ENCODE assay signal across 31 cellular contexts in the genomic region with DNA sequence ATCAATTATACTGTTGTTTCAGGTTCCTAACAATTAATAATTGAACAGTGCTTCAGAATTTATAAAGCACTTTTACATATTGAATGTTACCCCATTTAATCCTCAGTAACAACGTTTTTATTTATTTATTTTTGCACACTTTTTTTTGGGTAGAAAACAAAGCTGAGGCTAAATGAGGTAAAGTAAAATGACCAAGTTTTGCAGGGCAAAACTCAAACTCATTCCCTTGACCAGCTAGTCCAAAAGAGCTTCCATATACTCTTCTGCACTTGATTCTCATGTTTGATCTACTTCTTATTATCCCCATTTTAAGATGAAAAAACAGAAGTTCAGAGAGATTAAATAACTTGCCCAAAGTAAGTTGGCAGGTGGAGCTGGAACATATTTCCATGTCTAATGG.
DNase-seq lines count a peak whose midpoint lies in the region; ATAC-seq, FAIRE-seq and TF ChIP-seq lines count a peak whose summit lies in the region.
"Had no signal": no experiment of that assay in that cellular context is flagged by ENCODE, and none has a peak within 500 bp of the region (broad histone marks: within the 10 kb centered on the region; RNA-seq: fewer than 3 reads in every experiment).

No MANE protein-coding gene starts in this region.

- H3K4me2 ChIP-seq in GM12878 (ENCODE audit: control insufficient read depth, insufficient read depth): no peak overlapping the region
- H3K4me2 ChIP-seq: A549; BLaER1; BLaER1 treated with 17β-estradiol and CSF1 and Interleukin-3, amounts not matched to agents 10 nM and 100 nM had no signal

- in situ Hi-C loops in GM12878 (cut with MboI): no loop called here

- TF ChIP-seq POLR2A in GM12878 (IDR thresholded peaks at IDR 0.05; ENCODE audit: low read depth, low read length): no peak

- H3K27ac ChIP-seq in GM12878 (ENCODE audit: control insufficient read depth, insufficient read depth): no peak overlapping the region
- H3K27ac ChIP-seq: 22Rv1; A549; BLaER1; BLaER1 treated with 17β-estradiol and CSF1 and Interleukin-3, amounts not matched to agents 10 nM and 100 nM; C4-2B had no signal

- intact Hi-C loops in GM12878 (cut with micrococcal nuclease; ENCODE audit: unreplicated experiment): no loop called here

- POLR2A ChIA-PET in GM12878 (lab: Charles Lee): interaction anchor here (0.6 kb wide), 1 partner anchor 263 kb away, joined by 5 read pairs; no protein-coding TSS in a partner anchor

- FAIRE-seq in GM12878 (lab: Jason Lieb, UNC): no peak
- FAIRE-seq: A204.1, A549, D721Med had no signal

- H3K9ac ChIP-seq in GM12878 (ENCODE audit: control insufficient read depth, insufficient read depth, low read length): no peak overlapping the region
- H3K9ac ChIP-seq: BLaER1; BLaER1 treated with 17β-estradiol and CSF1 and Interleukin-3, amounts not matched to agents 10 nM and 100 nM had no signal

- H3K4me1 ChIP-seq in GM12878 (ENCODE audit: control insufficient read depth, insufficient read depth, low read length): no peaks in the 10 kb centered on the region; the same call in 1 of the 2 replicates
- H3K4me1 ChIP-seq: A549; BE2C; BLaER1; BLaER1 treated with 17β-estradiol and CSF1 and Interleukin-3, amounts not matched to agents 10 nM and 100 nM; Caco-2 had no signal

- TF ChIP-seq CTCF in GM12878 (IDR thresholded peaks at IDR 0.05 in 2 of 3, conservative IDR thresholded peaks at IDR 0.05 in 1 of 3; ENCODE audit: control insufficient read depth in 2 of 3, extremely low read depth in 1 of 3, insufficient read depth in 1 of 3, low read depth in 3 of 3, low read length in 3 of 3): no peak
- peak; percentile 86 for TF ChIP-seq CTCF in subcutaneous adipose tissue (IDR thresholded peaks at IDR 0.05; ENCODE audit: low read depth)

- no TSS peak for BruUV-seq in GM12878 (replicated peaks; lab: Mats Ljungman, UMichigan)

- ATAC-seq in GM12878: no peak
- no peak for ATAC-seq in GM21381 (IDR thresholded peaks at IDR 0.05; ENCODE audit: unreplicated experiment)
- ATAC-seq: A549; CD8-positive, alpha-beta T cell had no signal

- no peaks in the 10 kb centered on the region for H3K36me3 ChIP-seq in GM12878 (ENCODE audit: control insufficient read depth in 2 of 2, insufficient read depth in 2 of 2, low read length in 1 of 2)
- H3K36me3 ChIP-seq: BE2C; BLaER1; BLaER1 treated with 17β-estradiol and CSF1 and Interleukin-3, amounts not matched to agents 10 nM and 100 nM had no signal

- H3K27me3 ChIP-seq in GM12878 (replicated peaks in 1 of 2; ENCODE audit: control insufficient read depth in 2 of 2, insufficient read depth in 2 of 2, low read length in 1 of 2): no peaks in the 10 kb centered on the region
- H3K27me3 ChIP-seq: BE2C; BLaER1; BLaER1 treated with 17β-estradiol and CSF1 and Interleukin-3, amounts not matched to agents 10 nM and 100 nM had no signal

- H3K79me2 ChIP-seq in GM12878 (ENCODE audit: control insufficient read depth, insufficient read depth, low read length): no peaks in the 10 kb centered on the region

- TF ChIP-seq RAD21 in GM12878 (IDR thresholded peaks at IDR 0.05; ENCODE audit: insufficient read depth, low read depth, low read length): no peak

- no peak for DNase-seq in GM12878 (ENCODE audit: low read depth, low spot score)
- DNase-seq in LoVo (ENCODE audit: low spot score): no peak
- DNase-seq: 8988T; ACHN; AML-193; BE2C; C1 segment of cervical spinal cord; Caco-2; Calu3; CD4-positive, alpha-beta memory T cell; CD4-positive, alpha-beta T cell; CD4-positive, CD25-positive, alpha-beta regulatory T cell; CD8-positive, alpha-beta memory T cell; CD8-positive, alpha-beta T cell; COR-L47; DMS 273 treated with DMSO at 0.1 percent for 48 hours; DMS153; DMS53; DMS79; DMS79 treated with DMSO at 0.1 percent for 48 hours; DND-41; EL had no signal

- WGBS in GM12878 (ENCODE audit: insufficient coverage, insufficient replicate concordance, low lambda C conversion rate, missing lambda C conversion rate): 0% methylated on average over 1 of the region's 1 CpG

- no peaks in the 10 kb centered on the region for H4K20me1 ChIP-seq in GM12878 (ENCODE audit: control insufficient read depth, insufficient read depth)
- H4K20me1 ChIP-seq: BLaER1; BLaER1 treated with 17β-estradiol and CSF1 and Interleukin-3, amounts not matched to agents 10 nM and 100 nM had no signal

- TF ChIP-seq EP300 in GM12878 (IDR thresholded peaks at IDR 0.05; ENCODE audit: borderline replicate concordance in 1 of 2, control insufficient read depth in 1 of 2, low read depth in 2 of 2, low read length in 2 of 2): no peak

- H3K4me3 ChIP-seq in GM12878: no peak overlapping the region
- H3K4me3 ChIP-seq: A549; BLaER1; BLaER1 treated with 17β-estradiol and CSF1 and Interleukin-3, amounts not matched to agents 10 nM and 100 nM had no signal

- CTCF ChIA-PET in GM12878 (lab: Yijun Ruan, JAX): interaction anchor here (1.9 kb wide), 1 partner anchor 165 kb away, joined by 6 read pairs; no protein-coding TSS in a partner anchor

- no peak overlapping the region for H2AFZ ChIP-seq in GM12878 (ENCODE audit: control insufficient read depth, low read depth, low read length)

- SMC1A ChIA-PET in GM12878 (lab: Charles Lee; ENCODE audit: uncharacterized antibody, unreplicated experiment): interaction anchor here (1.3 to 1.7 kb wide), 2 partner anchors 9 to 27 kb away, joined by 3 to 5 read pairs; no protein-coding TSS in a partner anchor

- no peaks in the 10 kb centered on the region for H3K9me3 ChIP-seq in GM12878 (replicated peaks; ENCODE audit: control insufficient read depth, insufficient read depth, low read length)
- H3K9me3 ChIP-seq: A549; BE2C; BLaER1; BLaER1 treated with 17β-estradiol and CSF1 and Interleukin-3, amounts not matched to agents 10 nM and 100 nM; Caco-2 had no signal

- RAD21 ChIA-PET in GM12878 (lab: Charles Lee; ENCODE audit: unreplicated experiment): no interaction called here

TF ChIP-seq in GM12878, 131 proteins besides CTCF, POLR2A, EP300 and RAD21:
- peak; percentile 53; the same call in 1 of the 2 replicates for TF ChIP-seq NFXL1 (IDR thresholded peaks at IDR 0.05; ENCODE audit: borderline replicate concordance)
- no peak for TF ChIP-seq BCL11A (IDR thresholded peaks at IDR 0.05; ENCODE audit: low read depth, low read length)
